In the genomic region with DNA sequence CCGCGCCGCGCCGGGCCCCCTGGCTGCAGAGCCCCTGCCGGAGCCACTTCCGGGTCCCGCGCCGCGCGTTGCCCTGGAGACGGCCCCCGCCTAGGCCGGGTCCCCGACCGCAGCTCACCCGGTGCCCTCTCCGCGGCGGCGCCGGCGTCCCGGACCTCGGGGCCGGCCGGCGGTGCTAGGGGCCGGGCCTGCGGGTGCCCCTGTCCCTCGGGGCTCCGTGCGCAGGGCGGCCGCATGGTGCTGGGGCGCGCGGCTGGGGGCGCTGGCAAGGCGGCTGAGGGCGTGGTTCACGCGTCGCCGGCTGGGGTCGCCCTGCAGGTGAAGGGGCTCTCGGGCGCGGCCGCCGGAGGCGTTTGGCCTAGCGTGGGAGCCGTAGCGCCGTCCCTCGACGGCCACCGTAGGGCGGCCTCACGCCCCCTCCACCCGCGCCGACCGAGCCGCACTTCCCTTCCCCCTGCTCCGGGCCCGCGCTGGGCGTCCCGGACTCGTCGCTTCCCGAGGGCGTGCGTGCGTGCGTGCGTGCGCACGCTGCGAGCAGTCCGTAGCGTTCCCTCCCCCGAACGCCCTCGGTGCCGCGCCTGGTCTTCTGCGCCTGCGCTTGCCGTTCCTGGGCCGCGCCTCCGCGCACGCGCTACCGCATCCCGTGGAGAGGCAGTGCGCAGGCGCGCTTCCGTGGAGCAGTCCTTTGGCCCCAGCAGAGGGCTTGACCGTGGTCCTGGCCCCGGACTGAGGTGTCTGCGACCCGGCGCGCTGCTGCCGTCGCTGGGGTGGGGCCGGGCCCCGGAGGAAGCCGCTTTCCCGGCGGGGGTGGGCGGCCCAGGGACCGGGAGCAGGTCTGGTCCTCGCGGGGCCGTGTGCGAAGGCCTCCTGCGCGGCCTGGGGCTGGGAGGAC, we compare ENCODE assay signal across 8 cellular contexts. TPM values are rescaled to one million over a fixed set of nuclear protein-coding genes. Genes with fewer than 3 reads are reported as not detected.
DNase-seq lines count a peak whose midpoint lies in the region; ATAC-seq, FAIRE-seq and TF ChIP-seq lines count a peak whose summit lies in the region.

A gene with protein sequence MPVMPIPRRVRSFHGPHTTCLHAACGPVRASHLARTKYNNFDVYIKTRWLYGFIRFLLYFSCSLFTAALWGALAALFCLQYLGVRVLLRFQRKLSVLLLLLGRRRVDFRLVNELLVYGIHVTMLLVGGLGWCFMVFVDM (minus strand): TSS at position 509 of the 892 bp plus-strand sequence. CDS start 1,975 bp downstream, outside the sequence.

- peak within 1 kb of the TSS; percentile 73 for H3K27ac ChIP-seq in right cardiac atrium (ENCODE audit: low read length)

- H3K27me3 ChIP-seq in right cardiac atrium (ENCODE audit: control insufficient read depth, insufficient read depth) = no peaks in the 10 kb centered on the region

- intact Hi-C loops in T-helper 2 cell treated with Interferon-gamma antibody and Interleukin-4, amounts not matched to agents 100 ng/mL and 5 ng/mL, for 36 hours (cut with micrococcal nuclease) = loop anchor here (1.0 to 2.0 kb wide), 5 partner anchors 9 to 212 kb away; a partner anchor contains a TSS
- intact Hi-C loops in right cardiac atrium (cut with DNase I) = no loop called here

- peak within 1 kb of the TSS; percentile 59 for H3K4me3 ChIP-seq in right cardiac atrium (ENCODE audit: low read length)

- DNase-seq in NCI-H1930 (lab: John Stamatoyannopoulos, UW) (peak; percentile 91), anterior cingulate cortex (lab: John Stamatoyannopoulos, UW) (peak; percentile 56 to 97 (median 90)), right cardiac atrium (peak; percentile 97 to 99 (median 98)), pulmonary artery endothelial cell (ENCODE audit: low read depth, low spot score) (peak; percentile 85), urothelium cell line (ENCODE audit: low spot score) (peak; percentile 97)

- no peaks in the 10 kb centered on the region for H3K9me3 ChIP-seq in right cardiac atrium (ENCODE audit: control insufficient read depth, low read length)

- ATAC-seq in GM18505 (IDR thresholded peaks at IDR 0.05; ENCODE audit: unreplicated experiment) = peak; percentile 66
- ATAC-seq in HG02970 (IDR thresholded peaks at IDR 0.05; ENCODE audit: low FRiP score, unreplicated experiment) = peak; percentile 74
- ATAC-seq in right cardiac atrium = peak; percentile 93 to 94

- peaks cover 4% of the 10 kb centered on the region for H3K4me1 ChIP-seq in right cardiac atrium (ENCODE audit: control insufficient read depth, insufficient read depth, low read length)

- TF ChIP-seq POLR2A in GM18505 (IDR thresholded peaks at IDR 0.05; ENCODE audit: borderline replicate concordance, extremely low read depth, insufficient read depth, insufficient read length) = peak; percentile 82

- WGBS in right cardiac atrium = under 1% methylated on average over 126 of the region's 126 CpGs

- peak; percentile 99 for FAIRE-seq in urothelium cell line (lab: Jason Lieb, UNC)

RNA-seq across cellular contexts. Expression of the gene that starts here (rescaled TPM):
- 51.4 and 53.9 TPM in 2 replicates for total RNA-seq in T-helper 2 cell treated with Interferon-gamma antibody and Interleukin-4, amounts not matched to agents 100 ng/mL and 5 ng/mL, for 36 hours
- total RNA-seq in right cardiac atrium = 10 to 100 TPM; 18.5 to 25.5 (median 20.9) TPM
- polyA plus RNA-seq in right cardiac atrium = 16.5 TPM
- total RNA-seq in pulmonary artery endothelial cell = 72.3 and 75.4 TPM in 2 replicates

Comparison
In these comparisons a context has a peak if more than half of its experiments do, and no peak if none do; other contexts are left out.
1. Peak in every context shown above with its lines: DNase-seq, ATAC-seq, H3K4me3 ChIP-seq and H3K27ac ChIP-seq.